Comparison of ENCODE assay signal across 8 cellular contexts in genomic region chr14:31945074-31945613, GRCh38.
A peak's percentile ranks its signal among the peaks of the same experiment; 100 is the strongest.
DNase-seq lines count a peak whose midpoint lies in the region; ATAC-seq, FAIRE-seq and TF ChIP-seq lines count a peak whose summit lies in the region.

No MANE protein-coding gene starts in this region.

- H3K27me3 ChIP-seq in left lung, result no peaks in the 10 kb centered on the region

- FAIRE-seq in GM19239 (lab: Jason Lieb, UNC), result no peak

- DNase-seq in COLO668 (lab: John Stamatoyannopoulos, UW; ENCODE audit: unreplicated experiment), result peak; percentile 63
- peak; percentile 81 for DNase-seq in NCI-H146 (lab: John Stamatoyannopoulos, UW)
- no peak for DNase-seq in central memory CD8-positive, alpha-beta T cell (ENCODE audit: low spot score in 2 of 2)
- no peak for DNase-seq in GM20000 (ENCODE audit: low spot score)
- DNase-seq in left lung, result no peak
- DNase-seq in GM19239 (ENCODE audit: insufficient read length, low spot score), result no peak

- H3K4me3 ChIP-seq in left lung, result no peak overlapping the region

- no peaks in the 10 kb centered on the region for H3K36me3 Mint-ChIP-seq in central memory CD8-positive, alpha-beta T cell (ENCODE audit: insufficient read depth)

- TF ChIP-seq CTCF in GM20000 (IDR thresholded peaks at IDR 0.05; ENCODE audit: extremely low read depth, missing control alignments) (no peak), left lung (IDR thresholded peaks at IDR 0.05) (no peak)

- peak overlapping the region; percentile 49 for H3K4me3 Mint-ChIP-seq in central memory CD8-positive, alpha-beta T cell

- intact Hi-C loops in left lung (cut with DNase I), result no loop called here

- no peaks in the 10 kb centered on the region for H3K36me3 ChIP-seq in left lung

- no peaks in the 10 kb centered on the region for H3K27me3 Mint-ChIP-seq in central memory CD8-positive, alpha-beta T cell

- H3K9me3 ChIP-seq in left lung, result no peaks in the 10 kb centered on the region

- H3K9me3 Mint-ChIP-seq in central memory CD8-positive, alpha-beta T cell, result no peaks in the 10 kb centered on the region

- H3K27ac Mint-ChIP-seq in central memory CD8-positive, alpha-beta T cell (ENCODE audit: low read depth), result peak overlapping the region; percentile 66

- H3K4me1 Mint-ChIP-seq in central memory CD8-positive, alpha-beta T cell, result peaks cover 7% of the 10 kb centered on the region

- no peak overlapping the region for H3K27ac ChIP-seq in left lung

- peaks cover 0 to 5% of the 10 kb centered on the region in 2 donors for H3K4me1 ChIP-seq in left lung

- ATAC-seq in GM19324 (IDR thresholded peaks at IDR 0.05; ENCODE audit: low FRiP score, unreplicated experiment), result peak; percentile 73
- peak; percentile 63 for ATAC-seq in central memory CD8-positive, alpha-beta T cell (replicated peaks; ENCODE audit: extremely low read depth, poor library complexity, severe bottlenecking)
- no peak for ATAC-seq in left lung
- ATAC-seq in HG03196 (IDR thresholded peaks at IDR 0.05; ENCODE audit: unreplicated experiment), result no peak

Comparison
In these comparisons a context has a peak if more than half of its experiments do, and no peak if none do; other contexts are left out.
1. DNase-seq: peak in COLO668 (single experiment) and NCI-H146 (single experiment); none in central memory CD8-positive, alpha-beta T cell (0 of 2), GM20000 (single experiment), left lung (0 of 2) and GM19239 (single experiment).
2. ATAC-seq: peak in GM19324 (single experiment) and central memory CD8-positive, alpha-beta T cell (single experiment); none in left lung (single experiment) and HG03196 (single experiment).